In genomic region chr17:80575057-80575875, GRCh38 we compare ENCODE assay signal across 1 cellular context.
TF ChIP-seq lines count a peak whose summit lies in the region.

No MANE protein-coding gene starts in this region.

TF ChIP-seq in K562, 482 proteins besides CTCF, POLR2A, EP300 and RAD21 (continued from another document and continues in another):
- TF ChIP-seq CTCFL (IDR thresholded peaks at IDR 0.05; ENCODE audit: borderline replicate concordance, insufficient read depth, low read depth, low read length, poor library complexity, severe bottlenecking) (peak; percentile 98), CBX1 (IDR thresholded peaks at IDR 0.05; ENCODE audit: low read depth) (peak; percentile 79; the same call in 1 of the 2 replicates), ESRRA (IDR thresholded peaks at IDR 0.05; ENCODE audit: borderline replicate concordance, low read depth) (peak; percentile 57; the same call in 1 of the 2 replicates), NEUROD1 (IDR thresholded peaks at IDR 0.05; ENCODE audit: borderline replicate concordance, low read depth, low read length, partially characterized antibody) (peak; percentile 68), NUFIP1 (IDR thresholded peaks at IDR 0.05; ENCODE audit: partially characterized antibody) (no peak), ZNF398 (CRISPR knock-in tag; IDR thresholded peaks at IDR 0.05) (no peak), ATF1 (CRISPR knock-in tag; IDR thresholded peaks at IDR 0.05) (peak; percentile 18; the same call in 1 of the 2 replicates), ATF1 (tag; IDR thresholded peaks at IDR 0.05) (peak; percentile 59), HNRNPUL1 (IDR thresholded peaks at IDR 0.05; ENCODE audit: low read length) (no peak), TEAD4 (IDR thresholded peaks at IDR 0.05; ENCODE audit: low read length) (peak; percentile 52; the same call in 1 of the 2 replicates), TEAD4 (CRISPR knock-in tag; IDR thresholded peaks at IDR 0.05; ENCODE audit: borderline replicate concordance) (no peak), ARID2 (IDR thresholded peaks at IDR 0.05) (peak; percentile 99), SMARCA5 (IDR thresholded peaks at IDR 0.05) (peak; percentile 81), HDAC1 (IDR thresholded peaks at IDR 0.05) (peak in 1 of 2 experiments; percentile 74; a peak in 2 of 4 replicates), ZNF239 (CRISPR knock-in tag; IDR thresholded peaks at IDR 0.05) (no peak), TGIF2 (CRISPR knock-in tag; IDR thresholded peaks at IDR 0.05) (no peak), HNRNPH1 (optimal IDR thresholded peaks at IDR 0.05; ENCODE audit: low read depth, low read length) (no peak), ZNF24 (IDR thresholded peaks at IDR 0.05) (peak; percentile 80; the same call in 1 of the 2 replicates), PRPF4 (IDR thresholded peaks at IDR 0.05; ENCODE audit: insufficient read depth, low read depth, low read length, poor library complexity, severe bottlenecking) (no peak), RCOR1 (IDR thresholded peaks at IDR 0.05; ENCODE audit: borderline replicate concordance in 1 of 2, low read depth in 2 of 2, low read length in 2 of 2) (peak in 1 of 2 experiments; percentile 49; a peak in 1 of 4 replicates), ETV6 (IDR thresholded peaks at IDR 0.05; ENCODE audit: borderline replicate concordance in 1 of 2, low read depth in 2 of 2, low read length in 1 of 2) (no peak), ETV6 (CRISPR knock-in tag; IDR thresholded peaks at IDR 0.05; ENCODE audit: borderline replicate concordance) (no peak), ZNF217 (CRISPR knock-in tag; IDR thresholded peaks at IDR 0.05) (no peak), SP2 (IDR thresholded peaks at IDR 0.05; ENCODE audit: extremely low read depth, low read depth, low read length, poor library complexity, severe bottlenecking) (peak; percentile 32), MYC (IDR thresholded peaks at IDR 0.05; ENCODE audit: low read depth, low read length) (peak; percentile 97), MYC (CRISPR knock-in tag; IDR thresholded peaks at IDR 0.05; ENCODE audit: borderline replicate concordance, low read depth) (peak; percentile 70; the same call in 1 of the 2 replicates), BRD9 (IDR thresholded peaks at IDR 0.05; ENCODE audit: low read depth, partially characterized antibody) (no peak), HEY1 (CRISPR knock-in tag; IDR thresholded peaks at IDR 0.05; ENCODE audit: borderline replicate concordance) (no peak), FOXA3 (CRISPR knock-in tag; conservative IDR thresholded peaks at IDR 0.05 in 1 of 2, IDR thresholded peaks at IDR 0.05 in 1 of 2) (0 out of 4 replicates have a peak, but pooled peaks of 1 of the 2 experiments have one; percentile 27)
- TF ChIP-seq, protein P1, sequence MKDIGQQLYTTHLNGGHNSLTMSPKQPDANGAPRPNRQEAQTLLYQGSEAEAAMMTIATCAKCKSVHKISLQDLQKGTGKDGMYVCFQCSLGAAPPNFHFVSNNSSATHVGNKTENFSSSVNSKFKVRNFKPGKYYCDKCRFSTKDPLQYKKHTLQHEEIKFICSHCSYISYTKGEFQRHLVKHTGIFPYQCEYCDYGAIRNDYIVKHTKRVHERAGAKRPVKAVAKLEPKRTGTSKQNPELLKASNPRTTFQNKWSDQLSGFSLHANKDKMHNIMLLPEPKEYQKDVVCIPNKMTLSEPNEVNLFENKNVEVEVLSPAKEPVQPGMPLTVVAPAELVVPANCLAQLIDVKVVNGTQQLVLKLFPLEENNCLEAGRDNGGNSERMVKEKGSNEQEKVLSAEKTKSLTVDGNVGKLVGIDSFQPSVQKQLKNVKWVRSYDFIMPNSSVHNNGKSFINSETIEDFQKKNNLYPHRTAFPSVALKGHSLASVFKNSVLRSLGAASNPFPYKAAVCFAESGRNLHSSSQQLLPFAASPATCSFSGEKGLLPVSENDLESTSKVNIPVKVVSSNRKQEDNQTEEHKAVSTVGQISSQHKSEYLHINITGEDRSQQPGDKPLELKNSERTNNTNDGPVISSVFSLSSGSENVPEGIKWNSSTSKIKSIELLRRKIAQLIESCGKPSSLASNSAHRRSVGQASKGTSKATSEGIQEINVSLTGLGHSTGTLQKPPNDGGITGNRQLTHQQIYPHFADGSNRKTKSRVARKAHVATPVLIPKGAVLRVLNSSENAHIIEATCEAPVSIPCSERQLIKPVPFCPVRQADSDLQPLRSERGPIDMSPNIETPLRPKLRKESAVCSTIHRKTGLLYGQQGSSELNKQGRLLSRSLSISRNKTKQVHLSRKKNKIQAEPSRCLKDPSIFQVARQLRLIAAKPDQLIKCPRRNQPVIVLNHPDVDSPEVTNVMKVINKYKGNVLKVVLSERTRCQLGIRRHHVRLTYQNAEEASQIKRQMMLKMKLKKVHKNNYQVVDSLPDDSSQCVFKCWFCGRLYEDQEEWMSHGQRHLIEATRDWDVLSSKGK (CRISPR knock-in tag; IDR thresholded peaks at IDR 0.05) = no peak
- TF ChIP-seq, protein P2, sequence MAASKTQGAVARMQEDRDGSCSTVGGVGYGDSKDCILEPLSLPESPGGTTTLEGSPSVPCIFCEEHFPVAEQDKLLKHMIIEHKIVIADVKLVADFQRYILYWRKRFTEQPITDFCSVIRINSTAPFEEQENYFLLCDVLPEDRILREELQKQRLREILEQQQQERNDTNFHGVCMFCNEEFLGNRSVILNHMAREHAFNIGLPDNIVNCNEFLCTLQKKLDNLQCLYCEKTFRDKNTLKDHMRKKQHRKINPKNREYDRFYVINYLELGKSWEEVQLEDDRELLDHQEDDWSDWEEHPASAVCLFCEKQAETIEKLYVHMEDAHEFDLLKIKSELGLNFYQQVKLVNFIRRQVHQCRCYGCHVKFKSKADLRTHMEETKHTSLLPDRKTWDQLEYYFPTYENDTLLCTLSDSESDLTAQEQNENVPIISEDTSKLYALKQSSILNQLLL (CRISPR knock-in tag; IDR thresholded peaks at IDR 0.05; ENCODE audit: borderline replicate concordance) = no peak
- TF ChIP-seq, protein P3, sequence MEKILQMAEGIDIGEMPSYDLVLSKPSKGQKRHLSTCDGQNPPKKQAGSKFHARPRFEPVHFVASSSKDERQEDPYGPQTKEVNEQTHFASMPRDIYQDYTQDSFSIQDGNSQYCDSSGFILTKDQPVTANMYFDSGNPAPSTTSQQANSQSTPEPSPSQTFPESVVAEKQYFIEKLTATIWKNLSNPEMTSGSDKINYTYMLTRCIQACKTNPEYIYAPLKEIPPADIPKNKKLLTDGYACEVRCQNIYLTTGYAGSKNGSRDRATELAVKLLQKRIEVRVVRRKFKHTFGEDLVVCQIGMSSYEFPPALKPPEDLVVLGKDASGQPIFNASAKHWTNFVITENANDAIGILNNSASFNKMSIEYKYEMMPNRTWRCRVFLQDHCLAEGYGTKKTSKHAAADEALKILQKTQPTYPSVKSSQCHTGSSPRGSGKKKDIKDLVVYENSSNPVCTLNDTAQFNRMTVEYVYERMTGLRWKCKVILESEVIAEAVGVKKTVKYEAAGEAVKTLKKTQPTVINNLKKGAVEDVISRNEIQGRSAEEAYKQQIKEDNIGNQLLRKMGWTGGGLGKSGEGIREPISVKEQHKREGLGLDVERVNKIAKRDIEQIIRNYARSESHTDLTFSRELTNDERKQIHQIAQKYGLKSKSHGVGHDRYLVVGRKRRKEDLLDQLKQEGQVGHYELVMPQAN (IDR thresholded peaks at IDR 0.05; ENCODE audit: borderline replicate concordance) = peak; percentile 67; the same call in 1 of the 2 replicates
- TF ChIP-seq, protein P4, sequence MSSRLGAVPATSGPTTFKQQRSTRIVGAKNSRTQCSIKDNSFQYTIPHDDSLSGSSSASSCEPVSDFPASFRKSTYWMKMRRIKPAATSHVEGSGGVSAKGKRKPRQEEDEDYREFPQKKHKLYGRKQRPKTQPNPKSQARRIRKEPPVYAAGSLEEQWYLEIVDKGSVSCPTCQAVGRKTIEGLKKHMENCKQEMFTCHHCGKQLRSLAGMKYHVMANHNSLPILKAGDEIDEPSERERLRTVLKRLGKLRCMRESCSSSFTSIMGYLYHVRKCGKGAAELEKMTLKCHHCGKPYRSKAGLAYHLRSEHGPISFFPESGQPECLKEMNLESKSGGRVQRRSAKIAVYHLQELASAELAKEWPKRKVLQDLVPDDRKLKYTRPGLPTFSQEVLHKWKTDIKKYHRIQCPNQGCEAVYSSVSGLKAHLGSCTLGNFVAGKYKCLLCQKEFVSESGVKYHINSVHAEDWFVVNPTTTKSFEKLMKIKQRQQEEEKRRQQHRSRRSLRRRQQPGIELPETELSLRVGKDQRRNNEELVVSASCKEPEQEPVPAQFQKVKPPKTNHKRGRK (tag; IDR thresholded peaks at IDR 0.05) = no peak
